Comparison of ENCODE assay signal across 10 cellular contexts in the genomic region with DNA sequence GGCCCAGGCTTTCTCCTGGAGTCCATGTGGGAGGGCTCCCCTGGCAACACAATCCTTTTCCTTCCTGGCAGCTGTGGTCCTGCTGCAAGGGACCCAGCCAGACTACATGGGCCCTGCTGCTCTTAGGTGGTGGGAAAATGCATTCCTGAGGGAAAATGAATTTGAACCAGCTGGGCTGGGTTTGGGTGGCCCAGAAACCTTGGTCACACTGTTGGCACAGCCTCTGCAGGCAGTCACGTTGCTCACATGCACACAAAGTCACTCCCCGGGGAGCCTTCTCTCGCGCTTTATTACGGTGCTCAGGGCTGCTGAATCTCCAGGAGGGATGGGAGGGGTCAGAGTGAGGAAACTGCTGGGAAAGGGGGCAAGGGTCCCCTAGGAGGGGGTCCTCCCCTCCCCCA. TPM values are rescaled to one million over a fixed set of nuclear protein-coding genes. Genes with fewer than 3 reads are reported as not detected.
A peak's percentile ranks its signal among the peaks of the same experiment; 100 is the strongest.
DNase-seq lines count a peak whose midpoint lies in the region; ATAC-seq and TF ChIP-seq lines count a peak whose summit lies in the region.
"Had no signal": no experiment of that assay in that cellular context is flagged by ENCODE, and none has a peak within 500 bp of the region (broad histone marks: within the 10 kb centered on the region; RNA-seq: fewer than 3 reads in every experiment).

No MANE protein-coding gene starts in this region.

- H3K27ac Mint-ChIP-seq in CD8-positive, alpha-beta T cell, result peak overlapping the region; percentile 39
- H3K27ac Mint-ChIP-seq in activated naive CD8-positive, alpha-beta T cell treated with anti-CD3 and anti-CD28 coated beads, Interleukin-2, amount 50 U/mL, for 24 hours, result no peak overlapping the region

- H3K4me1 ChIP-seq in CD8-positive, alpha-beta T cell (ENCODE audit: insufficient read depth, low read length), result peaks cover 39% of the 10 kb centered on the region
- H3K4me1 ChIP-seq in Panc1 (ENCODE audit: control insufficient read depth, insufficient read depth, low read length) (peaks cover 40% of the 10 kb centered on the region), prostate gland (replicated peaks) (peaks cover 12% of the 10 kb centered on the region)

- H3K4me3 ChIP-seq in CD8-positive, alpha-beta T cell (ENCODE audit: low read depth, low read length), result no peak overlapping the region
- H3K4me3 ChIP-seq in Panc1 (ENCODE audit: low read depth in 2 of 2, low read length in 2 of 2) (no peak overlapping the region), fibroblast of pulmonary artery (replicated peaks; ENCODE audit: low read depth, low read length) (no peak overlapping the region), prostate gland (no peak overlapping the region)

- in situ Hi-C loops in Panc1 (cut with HindIII; ENCODE audit: low pct_unique_long_range_greater_than_20kb, low sequenced_read_pairs), result no loop called here

- ATAC-seq in CD8-positive, alpha-beta T cell, result no peak
- no peak for ATAC-seq in Panc1
- no peak for ATAC-seq in activated naive CD8-positive, alpha-beta T cell treated with anti-CD3 and anti-CD28 coated beads, Interleukin-2, amount 50 U/mL, for 24 hours
- ATAC-seq in GM18861 (IDR thresholded peaks at IDR 0.05; ENCODE audit: unreplicated experiment), result no peak

- TF ChIP-seq CTCF in CD8-positive, alpha-beta T cell (IDR thresholded peaks at IDR 0.05), result no peak
- TF ChIP-seq CTCF in Panc1 (IDR thresholded peaks at IDR 0.05), result no peak
- no peak for TF ChIP-seq CTCF in fibroblast of pulmonary artery (IDR thresholded peaks at IDR 0.05; ENCODE audit: low read length, missing control alignments)
- TF ChIP-seq CTCF in prostate gland (IDR thresholded peaks at IDR 0.05), result no peak

- intact Hi-C loops in CD8-positive, alpha-beta T cell (cut with DNase I, micrococcal nuclease), result no loop called here
- intact Hi-C loops in Panc1 (cut with micrococcal nuclease; ENCODE audit: unreplicated experiment), result no loop called here
- intact Hi-C loops in prostate gland (cut with DNase I), result no loop called here

- CTCF ChIA-PET in CD8-positive, alpha-beta T cell (lab: Charles Lee), result interaction anchor here (0.7 kb wide), 1 partner anchor 1238 kb away, joined by 3 read pairs; no protein-coding TSS in a partner anchor
- CTCF ChIA-PET in Panc1 (lab: Charles Lee), result no interaction called here

- WGBS in prostate gland, result 26% methylated on average over 5 of the region's 5 CpGs

- BruUV-seq in Panc1 (replicated peaks; lab: Mats Ljungman, UMichigan), result no TSS peak

- no peak for DNase-seq in CD8-positive, alpha-beta T cell
- DNase-seq in Panc1 (ENCODE audit: low read depth, low spot score) (no peak), fibroblast of pulmonary artery (ENCODE audit: low read depth) (peak; percentile 53), prostate gland (ENCODE audit: low spot score) (no peak), NCI-H187 (lab: John Stamatoyannopoulos, UW) (no peak), HUDEP-2 (lab: John Stamatoyannopoulos, UW; ENCODE audit: unreplicated experiment in 76 of 76) (no peak)
- DNase-seq in activated naive CD8-positive, alpha-beta T cell treated with anti-CD3 and anti-CD28 coated beads, Interleukin-2, amount 50 U/mL, for 24 hours, result no peak
- DNase-seq: activated naive CD8-positive, alpha-beta T cell treated with anti-CD3 and anti-CD28 coated beads, Interleukin-2, amount 10 ng/mL, durations not matched to agents 7 days and 5 days; NCI-H1105 had no signal

- no peaks in the 10 kb centered on the region for H3K27me3 ChIP-seq in CD8-positive, alpha-beta T cell (ENCODE audit: insufficient read depth, low read length)
- no peaks in the 10 kb centered on the region for H3K27me3 ChIP-seq in Panc1 (ENCODE audit: control insufficient read depth, insufficient read depth, low read length)
- no peaks in the 10 kb centered on the region for H3K27me3 ChIP-seq in prostate gland (replicated peaks; ENCODE audit: insufficient read depth)

- peaks cover 45% of the 10 kb centered on the region for H3K4me1 Mint-ChIP-seq in CD8-positive, alpha-beta T cell (ENCODE audit: low read depth)
- H3K4me1 Mint-ChIP-seq in activated naive CD8-positive, alpha-beta T cell treated with anti-CD3 and anti-CD28 coated beads, Interleukin-2, amount 50 U/mL, for 24 hours, result peaks cover 47% of the 10 kb centered on the region

- no peaks in the 10 kb centered on the region for H3K27me3 Mint-ChIP-seq in CD8-positive, alpha-beta T cell (ENCODE audit: low read depth)
- no peaks in the 10 kb centered on the region for H3K27me3 Mint-ChIP-seq in activated naive CD8-positive, alpha-beta T cell treated with anti-CD3 and anti-CD28 coated beads, Interleukin-2, amount 50 U/mL, for 24 hours

- H3K9me3 Mint-ChIP-seq in CD8-positive, alpha-beta T cell, result no peaks in the 10 kb centered on the region
- H3K9me3 Mint-ChIP-seq in activated naive CD8-positive, alpha-beta T cell treated with anti-CD3 and anti-CD28 coated beads, Interleukin-2, amount 50 U/mL, for 24 hours, result no peaks in the 10 kb centered on the region
- H3K9me3 Mint-ChIP-seq: activated naive CD8-positive, alpha-beta T cell treated with anti-CD3 and anti-CD28 coated beads, Interleukin-2, amount 10 ng/mL, durations not matched to agents 7 days and 5 days had no signal

- no peaks in the 10 kb centered on the region for H3K36me3 Mint-ChIP-seq in CD8-positive, alpha-beta T cell
- H3K36me3 Mint-ChIP-seq in activated naive CD8-positive, alpha-beta T cell treated with anti-CD3 and anti-CD28 coated beads, Interleukin-2, amount 50 U/mL, for 24 hours (ENCODE audit: low read depth), result no peaks in the 10 kb centered on the region
- H3K36me3 Mint-ChIP-seq: activated naive CD8-positive, alpha-beta T cell treated with anti-CD3 and anti-CD28 coated beads, Interleukin-2, amount 10 ng/mL, durations not matched to agents 7 days and 5 days had no signal

- POLR2A ChIA-PET in CD8-positive, alpha-beta T cell (lab: Charles Lee), result no interaction called here
- POLR2A ChIA-PET in Panc1 (lab: Charles Lee), result no interaction called here

- TF ChIP-seq POLR2A in prostate gland (IDR thresholded peaks at IDR 0.05), result no peak

- no peak overlapping the region for H3K4me3 Mint-ChIP-seq in CD8-positive, alpha-beta T cell
- H3K4me3 Mint-ChIP-seq in activated naive CD8-positive, alpha-beta T cell treated with anti-CD3 and anti-CD28 coated beads, Interleukin-2, amount 50 U/mL, for 24 hours, result no peak overlapping the region
- H3K4me3 Mint-ChIP-seq: activated naive CD8-positive, alpha-beta T cell treated with anti-CD3 and anti-CD28 coated beads, Interleukin-2, amount 10 ng/mL, durations not matched to agents 7 days and 5 days had no signal

- H3K9me3 ChIP-seq in CD8-positive, alpha-beta T cell (ENCODE audit: low read length), result no peaks in the 10 kb centered on the region
- H3K9me3 ChIP-seq in Panc1 (ENCODE audit: control insufficient read depth, insufficient read depth, low read depth, low read length), result no peaks in the 10 kb centered on the region
- no peaks in the 10 kb centered on the region for H3K9me3 ChIP-seq in prostate gland

- no peak overlapping the region for H3K27ac ChIP-seq in CD8-positive, alpha-beta T cell (ENCODE audit: low read depth, low read length)
- H3K27ac ChIP-seq in Panc1 (ENCODE audit: low read length) (peak overlapping the region; percentile 66), prostate gland (peak overlapping the region; percentile 32 to 52)

- no peaks in the 10 kb centered on the region for H3K36me3 ChIP-seq in CD8-positive, alpha-beta T cell (ENCODE audit: insufficient read depth, low read length)
- H3K36me3 ChIP-seq in Panc1 (ENCODE audit: control insufficient read depth, insufficient read depth, low read length), result no peaks in the 10 kb centered on the region
- no peaks in the 10 kb centered on the region for H3K36me3 ChIP-seq in prostate gland

RNA-seq across cellular contexts. Expression of a gene that starts 17.2 kb away (rescaled TPM):
- total RNA-seq in CD8-positive, alpha-beta T cell, result 1 to 10 TPM; 2.5 to 2.7 TPM
- 34.0 TPM for total RNA-seq in Panc1 (2021; ENCODE audit: unreplicated experiment)
- 27.0 TPM for polyA plus RNA-seq in Panc1 (2012; ENCODE audit: insufficient read length)
- total RNA-seq in prostate gland, result 10 to 100 TPM; 57.8 to 69.7 TPM
